ENCODE assay signal across 8 cellular contexts in genomic region chr11:45293566-45294192, GRCh38. TPM values are rescaled to one million over a fixed set of nuclear protein-coding genes. Genes with fewer than 3 reads are reported as not detected.
DNase-seq lines count a peak whose midpoint lies in the region; ATAC-seq, FAIRE-seq and TF ChIP-seq lines count a peak whose summit lies in the region.
"Not testable (repeated sequence)": the region's sequence is repeated elsewhere in the genome, so short reads cannot be mapped to it uniquely, and the experiment has no call there.

No MANE protein-coding gene starts in this region.

- H3K27me3 Mint-ChIP-seq in HFFc6 (ENCODE audit: insufficient read depth) (peaks cover 18% of the 10 kb centered on the region), natural killer cell (ENCODE audit: low read depth in 2 of 2) (peaks cover 44 to 85% of the 10 kb centered on the region in 2 donors)

- peak; percentile 59 to 90 (median 79) for ATAC-seq in natural killer cell

- H3K9me3 Mint-ChIP-seq in HFFc6, natural killer cell: not testable (repeated sequence)

- intact Hi-C loops in natural killer cell (cut with micrococcal nuclease): loop anchor here (1.0 kb wide), 1 partner anchor 183 kb away; no protein-coding TSS in a partner anchor

- TF ChIP-seq CTCF in D721Med (IDR thresholded peaks at IDR 0.05; ENCODE audit: insufficient read depth, missing control alignments) (peak; percentile 52), HFFc6 (IDR thresholded peaks at IDR 0.05) (peak; percentile 78), natural killer cell (IDR thresholded peaks at IDR 0.05) (peak; percentile 20)

- peaks cover 12% of the 10 kb centered on the region for H3K4me1 Mint-ChIP-seq in HFFc6 (ENCODE audit: low read depth)
- H3K4me1 Mint-ChIP-seq in natural killer cell: not testable (repeated sequence)

- not testable (repeated sequence) for FAIRE-seq in D721Med (lab: Jason Lieb, UNC)

- not testable (repeated sequence) for H3K4me3 Mint-ChIP-seq in HFFc6, natural killer cell

- not testable (repeated sequence) for H3K27ac Mint-ChIP-seq in HFFc6, natural killer cell

- H3K36me3 Mint-ChIP-seq in HFFc6 (ENCODE audit: low read depth); natural killer cell: not testable (repeated sequence)

- peak; percentile 56 for DNase-seq in D721Med (ENCODE audit: insufficient read length, low spot score)
- DNase-seq in HFFc6: peak; percentile 70
- DNase-seq in NCI-H2107 treated with DMSO at 0.1 percent for 48 hours (lab: John Stamatoyannopoulos, UW; ENCODE audit: unreplicated experiment): peak; percentile 68
- peak; percentile 17 to 45 (median 29) for DNase-seq in T-helper 1 cell
- peak; percentile 66 for DNase-seq in activated naive CD4-positive, alpha-beta T cell treated with anti-CD3 and anti-CD28 coated beads, Interleukin-2, amount 50 U/mL, for 16 hours
- DNase-seq in fibroblast of the conjunctiva (ENCODE audit: low read depth): peak; percentile 83
- DNase-seq in natural killer cell: peak; percentile 27
- peak; percentile 71 for DNase-seq in stimulated activated CD8-positive, alpha-beta memory T cell treated with anti-CD3 and anti-CD28 coated beads, Interleukin-4, amount 100 ng/mL, for 48 hours

RNA-seq across cellular contexts. Expression of gene SYT13, which starts 7.5 kb away (rescaled TPM):
- total RNA-seq in HFFc6 (2021; fragmentation: NEBNext Ultra II Directional; extraction: Animal tissue kit (Norgen Biotek cat#: 25700)): not detected
- total RNA-seq in natural killer cell: not detected

Comparison
In these comparisons a context has a peak if more than half of its experiments do, and no peak if none do; other contexts are left out.
1. Peak in every context shown above with its lines: DNase-seq and ATAC-seq.
2. DNase-seq: peak in every context shown above with its lines; median percentile 83 in fibroblast of the conjunctiva; 71 in stimulated activated CD8-positive, alpha-beta memory T cell treated with anti-CD3 and anti-CD28 coated beads, Interleukin-4, amount 100 ng/mL, for 48 hours; 70 in HFFc6; 68 in NCI-H2107 treated with DMSO at 0.1 percent for 48 hours; 66 in activated naive CD4-positive, alpha-beta T cell treated with anti-CD3 and anti-CD28 coated beads, Interleukin-2, amount 50 U/mL, for 16 hours; 56 in D721Med; 29 in T-helper 1 cell; 27 in natural killer cell.
3. CTCF ChIP-seq: peak in every context shown above with its lines; median percentile 78 in HFFc6; 52 in D721Med; 20 in natural killer cell.